17 cellular contexts compared by ENCODE assay signal in genomic region chr6:158467923-158468322, GRCh38.
A peak's percentile ranks its signal among the peaks of the same experiment; 100 is the strongest.
DNase-seq lines count a peak whose midpoint lies in the region; FAIRE-seq and TF ChIP-seq lines count a peak whose summit lies in the region.
"Had no signal": no experiment of that assay in that cellular context is flagged by ENCODE, and none has a peak within 500 bp of the region (broad histone marks: within the 10 kb centered on the region; RNA-seq: fewer than 3 reads in every experiment).

No MANE protein-coding gene starts in this region.

- no peak overlapping the region for H3K4me2 ChIP-seq in PC-9

- no peaks in the 10 kb centered on the region for H3K27me3 ChIP-seq in PC-9 (ENCODE audit: insufficient read depth, low read depth)
- H3K27me3 ChIP-seq in adrenal gland = no peaks in the 10 kb centered on the region
- H3K27me3 ChIP-seq: spleen had no signal

- BruUV-seq in PC-9 (replicated peaks; lab: Mats Ljungman, UMichigan) = no TSS peak

- H3K4me3 ChIP-seq in PC-9 (no peak overlapping the region), adrenal gland (no peak overlapping the region)
- H3K4me3 ChIP-seq: spleen had no signal

- POLR2A ChIA-PET in PC-9 (lab: Charles Lee; ENCODE audit: unreplicated experiment) = no interaction called here

- H4K20me1 ChIP-seq in PC-9 (ENCODE audit: insufficient read depth) = no peaks in the 10 kb centered on the region

- WGBS in adrenal gland, 4 donors = 77 to 87% (median 83%) methylated on average over 6 of the region's 6 CpGs

- intact Hi-C loops in PC-9 (cut with micrococcal nuclease; ENCODE audit: unreplicated experiment) = no loop called here
- intact Hi-C loops in adrenal gland (cut with DNase I) = no loop called here

- TF ChIP-seq CTCF in PC-9 (conservative IDR thresholded peaks at IDR 0.05) = no peak
- TF ChIP-seq CTCF in adrenal gland (IDR thresholded peaks at IDR 0.05) = no peak

- H3K79me2 ChIP-seq in PC-9 (ENCODE audit: low read depth) = no peaks in the 10 kb centered on the region

- DNase-seq in DMS153 (lab: John Stamatoyannopoulos, UW) (peak; percentile 93), NCI-H128 (lab: John Stamatoyannopoulos, UW; ENCODE audit: unreplicated experiment) (peak; percentile 67), NCI-H2196 treated with DMSO at 0.1 percent for 48 hours (lab: John Stamatoyannopoulos, UW; ENCODE audit: unreplicated experiment) (peak; percentile 4), retina (no peak), PC-9 (no peak), adrenal gland (no peak), EL (no peak)
- DNase-seq: activated CD4-positive, alpha-beta T cell treated with anti-CD3 and anti-CD28 coated beads, Interleukin-2, amount 50 U/mL, for 1 hour; activated naive CD8-positive, alpha-beta T cell treated with anti-CD3 and anti-CD28 coated beads for 36 hours; activated T-cell treated with anti-CD3 and anti-CD28 coated beads, Interleukin-2, amount 50 U/mL, for 4 hours; foreskin melanocyte; islet precursor cell; NCI-H526; Right ventricle myocardium superior; spleen; T-helper 9 cell had no signal

- no peaks in the 10 kb centered on the region for H3K9me3 ChIP-seq in PC-9 (ENCODE audit: insufficient read depth, low read depth)
- H3K9me3 ChIP-seq in adrenal gland (replicated peaks in 1 of 3) = no peaks in the 10 kb centered on the region
- H3K9me3 ChIP-seq: spleen had no signal

- CTCF ChIA-PET in PC-9 (lab: Charles Lee) = no interaction called here

- no peaks in the 10 kb centered on the region for H3F3A ChIP-seq in PC-9 (ENCODE audit: insufficient read depth, low read depth)

- peak; percentile 4 for FAIRE-seq in endometrium (lab: Jason Lieb, UNC)

- 0 out of 2 replicates have a peak, but pooled peaks cover 2% of the 10 kb centered on the region for H3K36me3 ChIP-seq in PC-9 (ENCODE audit: low read depth)
- no peaks in the 10 kb centered on the region for H3K36me3 ChIP-seq in adrenal gland (replicated peaks in 1 of 2)

- H3K27ac ChIP-seq in PC-9 = no peak overlapping the region
- no peak overlapping the region for H3K27ac ChIP-seq in adrenal gland
- H3K27ac ChIP-seq: spleen had no signal

- no peak overlapping the region for H2AFZ ChIP-seq in PC-9

- no peak for TF ChIP-seq POLR2A in adrenal gland (IDR thresholded peaks at IDR 0.05)

- H3K4me1 ChIP-seq in PC-9 (replicated peaks; ENCODE audit: insufficient read depth) (no peaks in the 10 kb centered on the region), adrenal gland (replicated peaks in 1 of 2) (no peaks in the 10 kb centered on the region)
- H3K4me1 ChIP-seq: spleen had no signal

- no peaks in the 10 kb centered on the region for H3K9me2 ChIP-seq in PC-9 (ENCODE audit: insufficient read depth)

Comparison
In these comparisons a context has a peak if more than half of its experiments do, and no peak if none do; other contexts are left out.
1. DNase-seq: peak in DMS153 (single experiment), NCI-H128 (single experiment) and NCI-H2196 treated with DMSO at 0.1 percent for 48 hours (single experiment); none in retina (single experiment), PC-9 (0 of 2), adrenal gland (0 of 7) and EL (single experiment).